In the genomic region with DNA sequence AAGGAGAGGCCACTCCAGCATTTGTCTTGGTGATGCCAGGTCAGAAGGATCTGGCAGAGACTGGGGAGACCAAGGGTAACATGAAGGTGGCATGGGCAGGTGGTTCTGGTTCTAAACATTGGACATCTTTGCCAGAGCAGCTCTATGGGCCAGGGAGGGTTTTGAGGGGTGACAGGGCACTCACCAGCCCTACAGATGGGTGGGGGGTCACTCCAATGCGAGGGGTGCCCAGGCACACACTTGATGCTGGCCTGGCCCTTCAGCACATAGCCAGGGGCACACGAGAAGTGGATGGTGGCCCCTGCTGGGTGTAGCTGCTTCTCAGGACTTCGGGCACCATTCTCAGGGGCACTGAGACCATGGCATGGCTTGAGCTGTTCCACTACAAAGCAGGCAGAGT, we compare ENCODE assay signal across 1 cellular context.
TF ChIP-seq lines count a peak whose summit lies in the region.

No MANE protein-coding gene starts in this region.

TF ChIP-seq in H1, 55 proteins besides CTCF, POLR2A, EP300 and RAD21:
- TF ChIP-seq CREB1 (IDR thresholded peaks at IDR 0.05) (no peak), TCF12 (IDR thresholded peaks at IDR 0.05; ENCODE audit: low read depth, low read length) (no peak), POLR2AphosphoS5 (IDR thresholded peaks at IDR 0.05; ENCODE audit: low read depth, low read length) (no peak), KDM1A (IDR thresholded peaks at IDR 0.05; ENCODE audit: borderline replicate concordance, low read length) (no peak), SIX5 (IDR thresholded peaks at IDR 0.05; ENCODE audit: low read depth, low read length) (no peak), SP2 (IDR thresholded peaks at IDR 0.05; ENCODE audit: low read length) (no peak), CHD2 (IDR thresholded peaks at IDR 0.05; ENCODE audit: low read length) (no peak), ATF3 (IDR thresholded peaks at IDR 0.05; ENCODE audit: insufficient read depth, low read depth, low read length) (no peak), SIN3A (conservative IDR thresholded peaks at IDR 0.05 in 1 of 2, IDR thresholded peaks at IDR 0.05 in 1 of 2; ENCODE audit: low read depth in 1 of 2, low read length in 2 of 2) (no peak), NANOG (IDR thresholded peaks at IDR 0.05; ENCODE audit: insufficient read depth, low read depth, low read length, poor library complexity, severe bottlenecking) (no peak), ATF2 (IDR thresholded peaks at IDR 0.05; ENCODE audit: low read length) (no peak), JUND (IDR thresholded peaks at IDR 0.05; ENCODE audit: low read length) (no peak), JUN (IDR thresholded peaks at IDR 0.05; ENCODE audit: low read depth, low read length) (no peak), SAP30 (IDR thresholded peaks at IDR 0.05; ENCODE audit: insufficient read depth, insufficient replicate concordance, low read length) (no peak), YY1 (IDR thresholded peaks at IDR 0.05; ENCODE audit: low read depth, low read length) (no peak), BACH1 (IDR thresholded peaks at IDR 0.05; ENCODE audit: low read length) (no peak)
